15 cellular contexts compared by ENCODE assay signal in the genomic region with DNA sequence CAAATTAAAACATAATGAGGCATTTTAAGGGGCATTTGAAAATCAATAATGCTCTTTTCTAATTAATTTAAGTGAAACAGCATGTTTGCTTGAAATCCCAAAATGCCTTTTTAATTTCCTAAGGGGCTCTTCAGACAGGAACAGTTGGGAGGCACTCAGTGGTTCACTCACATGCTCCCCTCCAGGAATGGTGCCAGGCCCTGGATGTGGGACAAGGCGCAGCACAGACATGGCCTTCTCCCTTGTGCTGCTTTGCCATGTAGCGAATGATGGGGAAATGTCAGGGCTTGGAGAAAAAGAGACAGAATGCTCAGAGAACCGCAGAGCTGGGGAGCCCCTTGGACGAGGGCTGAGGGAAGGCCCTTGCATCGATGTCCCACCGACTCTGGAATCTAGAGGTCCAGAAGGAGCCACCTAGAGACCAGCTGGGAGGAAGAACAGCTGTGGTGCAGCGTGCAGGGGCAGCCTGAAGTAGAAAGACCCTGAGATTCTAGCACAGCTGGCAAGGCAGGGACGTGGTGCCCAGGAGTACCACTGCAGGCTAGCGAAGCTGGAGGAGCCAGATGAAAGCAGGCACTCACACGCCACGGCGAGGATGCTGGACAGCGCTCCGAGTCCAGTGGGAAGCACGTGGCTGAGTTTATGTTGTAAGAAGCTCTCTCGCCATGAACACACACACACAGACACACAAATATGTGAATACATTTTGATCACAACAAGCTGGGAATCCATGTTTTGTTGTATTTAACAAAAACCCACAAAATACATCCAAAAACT. TPM values are rescaled to one million over a fixed set of nuclear protein-coding genes. Genes with fewer than 3 reads are reported as not detected.
A peak's percentile ranks its signal among the peaks of the same experiment; 100 is the strongest.
DNase-seq lines count a peak whose midpoint lies in the region; ATAC-seq and TF ChIP-seq lines count a peak whose summit lies in the region.
"Had no signal": no experiment of that assay in that cellular context is flagged by ENCODE, and none has a peak within 500 bp of the region (broad histone marks: within the 10 kb centered on the region; RNA-seq: fewer than 3 reads in every experiment).

No MANE protein-coding gene starts in this region.

- H3K4me3 ChIP-seq in brain microvascular endothelial cell (ENCODE audit: low read depth, low read length) (no peak overlapping the region), left lung (no peak overlapping the region)
- H3K4me3 ChIP-seq: ascending aorta, colonic mucosa, stomach had no signal

- H3K27ac ChIP-seq in brain microvascular endothelial cell (no peak overlapping the region), left lung (no peak overlapping the region), foreskin keratinocyte (no peak overlapping the region)
- H3K27ac ChIP-seq: ascending aorta, colonic mucosa, stomach had no signal

- in situ Hi-C loops in brain microvascular endothelial cell (cut with HindIII; ENCODE audit: low pct_ligation_motif_present, low sequenced_read_pairs): no loop called here

- intact Hi-C loops in left lung (cut with DNase I): no loop called here

- TF ChIP-seq CTCF in brain microvascular endothelial cell (IDR thresholded peaks at IDR 0.05; ENCODE audit: low read depth, low read length, missing control alignments): no peak
- no peak for TF ChIP-seq CTCF in left lung (IDR thresholded peaks at IDR 0.05)
- TF ChIP-seq CTCF in foreskin keratinocyte (conservative IDR thresholded peaks at IDR 0.05): no peak

- ATAC-seq in GM21576 (IDR thresholded peaks at IDR 0.05; ENCODE audit: unreplicated experiment): no peak
- ATAC-seq in left lung: no peak
- ATAC-seq in foreskin keratinocyte: no peak
- no peak for ATAC-seq in HG03432 (IDR thresholded peaks at IDR 0.05; ENCODE audit: unreplicated experiment)

- H3K36me3 ChIP-seq in brain microvascular endothelial cell (replicated peaks) (no peaks in the 10 kb centered on the region), left lung (no peaks in the 10 kb centered on the region)
- H3K36me3 ChIP-seq: ascending aorta, colonic mucosa, stomach had no signal

- H3K27me3 ChIP-seq in brain microvascular endothelial cell (replicated peaks): no peaks in the 10 kb centered on the region
- no peaks in the 10 kb centered on the region for H3K27me3 ChIP-seq in left lung
- H3K27me3 ChIP-seq in foreskin keratinocyte: no peaks in the 10 kb centered on the region
- H3K27me3 ChIP-seq: ascending aorta, colonic mucosa had no signal

- H3K4me1 ChIP-seq in left lung: no peaks in the 10 kb centered on the region
- H3K4me1 ChIP-seq in foreskin keratinocyte: no peaks in the 10 kb centered on the region
- H3K4me1 ChIP-seq: ascending aorta, colonic mucosa, stomach had no signal

- peak; percentile 16 for DNase-seq in AG08396 (ENCODE audit: low spot score)
- peak; percentile 34 for DNase-seq in HCEC 1CT
- peak; percentile 19 for DNase-seq in brain microvascular endothelial cell
- DNase-seq in medulla oblongata (ENCODE audit: extremely low spot score): peak; percentile 74
- no peak for DNase-seq in left lung
- no peak for DNase-seq in foreskin keratinocyte
- DNase-seq: colonic mucosa, COR-L47, GDM1, mesenchymal stem cell, stomach, T1000 had no signal

- H3K9me3 ChIP-seq in left lung: no peaks in the 10 kb centered on the region
- H3K9me3 ChIP-seq: ascending aorta, colonic mucosa, stomach had no signal

RNA-seq across cellular contexts. Expression of a gene that starts 27.0 kb away (rescaled TPM):
- total RNA-seq in left lung (1 to 10 TPM; 6.2 to 7.3 TPM), foreskin keratinocyte (7.4 and 7.9 TPM in 2 replicates)
- polyA plus RNA-seq in foreskin keratinocyte: 6.6 and 6.9 TPM in 2 replicates

Comparison
In these comparisons a context has a peak if more than half of its experiments do, and no peak if none do; other contexts are left out.
1. DNase-seq: peak in AG08396 (single experiment), HCEC 1CT (single experiment), brain microvascular endothelial cell (single experiment) and medulla oblongata (single experiment); none in left lung (0 of 2) and foreskin keratinocyte (0 of 2).